Comparison of ENCODE assay signal across 1 cellular context in the genomic region with DNA sequence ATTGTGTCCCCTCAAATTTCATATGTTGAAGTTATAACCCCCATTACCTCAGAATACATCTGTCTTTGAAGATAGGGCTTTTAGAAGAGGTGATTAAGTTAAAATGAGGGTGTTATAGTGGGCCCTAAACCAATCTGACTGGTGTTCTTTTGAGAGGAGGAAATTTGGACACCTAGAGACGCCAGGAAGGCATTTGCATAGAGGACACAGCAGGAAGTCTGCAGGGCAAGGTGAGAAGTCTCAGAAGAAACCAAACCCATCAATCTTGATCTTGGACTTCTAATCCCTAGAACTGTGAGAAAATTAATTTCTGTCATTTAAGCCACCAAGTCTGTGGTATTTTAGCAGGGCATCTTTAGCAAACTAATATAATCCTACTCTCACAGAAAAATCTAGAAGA.
TF ChIP-seq lines count a peak whose summit lies in the region.

No MANE protein-coding gene starts in this region.

TF ChIP-seq in SK-N-SH treated with all-trans-retinoic acid at 6 μM for 48 hours, 23 proteins besides CTCF, POLR2A, EP300 and RAD21 (continued from another document):
- TF ChIP-seq, protein P1, sequence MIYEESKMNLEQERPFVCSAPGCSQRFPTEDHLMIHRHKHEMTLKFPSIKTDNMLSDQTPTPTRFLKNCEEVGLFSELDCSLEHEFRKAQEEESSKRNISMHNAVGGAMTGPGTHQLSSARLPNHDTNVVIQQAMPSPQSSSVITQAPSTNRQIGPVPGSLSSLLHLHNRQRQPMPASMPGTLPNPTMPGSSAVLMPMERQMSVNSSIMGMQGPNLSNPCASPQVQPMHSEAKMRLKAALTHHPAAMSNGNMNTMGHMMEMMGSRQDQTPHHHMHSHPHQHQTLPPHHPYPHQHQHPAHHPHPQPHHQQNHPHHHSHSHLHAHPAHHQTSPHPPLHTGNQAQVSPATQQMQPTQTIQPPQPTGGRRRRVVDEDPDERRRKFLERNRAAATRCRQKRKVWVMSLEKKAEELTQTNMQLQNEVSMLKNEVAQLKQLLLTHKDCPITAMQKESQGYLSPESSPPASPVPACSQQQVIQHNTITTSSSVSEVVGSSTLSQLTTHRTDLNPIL (CRISPR knock-in tag; IDR thresholded peaks at IDR 0.05; ENCODE audit: low read depth), result no peak
- TF ChIP-seq, protein P2, sequence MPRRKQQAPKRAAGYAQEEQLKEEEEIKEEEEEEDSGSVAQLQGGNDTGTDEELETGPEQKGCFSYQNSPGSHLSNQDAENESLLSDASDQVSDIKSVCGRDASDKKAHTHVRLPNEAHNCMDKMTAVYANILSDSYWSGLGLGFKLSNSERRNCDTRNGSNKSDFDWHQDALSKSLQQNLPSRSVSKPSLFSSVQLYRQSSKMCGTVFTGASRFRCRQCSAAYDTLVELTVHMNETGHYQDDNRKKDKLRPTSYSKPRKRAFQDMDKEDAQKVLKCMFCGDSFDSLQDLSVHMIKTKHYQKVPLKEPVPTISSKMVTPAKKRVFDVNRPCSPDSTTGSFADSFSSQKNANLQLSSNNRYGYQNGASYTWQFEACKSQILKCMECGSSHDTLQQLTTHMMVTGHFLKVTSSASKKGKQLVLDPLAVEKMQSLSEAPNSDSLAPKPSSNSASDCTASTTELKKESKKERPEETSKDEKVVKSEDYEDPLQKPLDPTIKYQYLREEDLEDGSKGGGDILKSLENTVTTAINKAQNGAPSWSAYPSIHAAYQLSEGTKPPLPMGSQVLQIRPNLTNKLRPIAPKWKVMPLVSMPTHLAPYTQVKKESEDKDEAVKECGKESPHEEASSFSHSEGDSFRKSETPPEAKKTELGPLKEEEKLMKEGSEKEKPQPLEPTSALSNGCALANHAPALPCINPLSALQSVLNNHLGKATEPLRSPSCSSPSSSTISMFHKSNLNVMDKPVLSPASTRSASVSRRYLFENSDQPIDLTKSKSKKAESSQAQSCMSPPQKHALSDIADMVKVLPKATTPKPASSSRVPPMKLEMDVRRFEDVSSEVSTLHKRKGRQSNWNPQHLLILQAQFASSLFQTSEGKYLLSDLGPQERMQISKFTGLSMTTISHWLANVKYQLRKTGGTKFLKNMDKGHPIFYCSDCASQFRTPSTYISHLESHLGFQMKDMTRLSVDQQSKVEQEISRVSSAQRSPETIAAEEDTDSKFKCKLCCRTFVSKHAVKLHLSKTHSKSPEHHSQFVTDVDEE (CRISPR knock-in tag; IDR thresholded peaks at IDR 0.05), result no peak
- no peak for TF ChIP-seq ESRRG (CRISPR knock-in tag; IDR thresholded peaks at IDR 0.05)
- TF ChIP-seq, protein P3, sequence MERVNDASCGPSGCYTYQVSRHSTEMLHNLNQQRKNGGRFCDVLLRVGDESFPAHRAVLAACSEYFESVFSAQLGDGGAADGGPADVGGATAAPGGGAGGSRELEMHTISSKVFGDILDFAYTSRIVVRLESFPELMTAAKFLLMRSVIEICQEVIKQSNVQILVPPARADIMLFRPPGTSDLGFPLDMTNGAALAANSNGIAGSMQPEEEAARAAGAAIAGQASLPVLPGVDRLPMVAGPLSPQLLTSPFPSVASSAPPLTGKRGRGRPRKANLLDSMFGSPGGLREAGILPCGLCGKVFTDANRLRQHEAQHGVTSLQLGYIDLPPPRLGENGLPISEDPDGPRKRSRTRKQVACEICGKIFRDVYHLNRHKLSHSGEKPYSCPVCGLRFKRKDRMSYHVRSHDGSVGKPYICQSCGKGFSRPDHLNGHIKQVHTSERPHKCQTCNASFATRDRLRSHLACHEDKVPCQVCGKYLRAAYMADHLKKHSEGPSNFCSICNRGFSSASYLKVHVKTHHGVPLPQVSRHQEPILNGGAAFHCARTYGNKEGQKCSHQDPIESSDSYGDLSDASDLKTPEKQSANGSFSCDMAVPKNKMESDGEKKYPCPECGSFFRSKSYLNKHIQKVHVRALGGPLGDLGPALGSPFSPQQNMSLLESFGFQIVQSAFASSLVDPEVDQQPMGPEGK (CRISPR knock-in tag; IDR thresholded peaks at IDR 0.05; ENCODE audit: borderline replicate concordance), result no peak
- no peak for TF ChIP-seq ZNF8 (CRISPR knock-in tag; IDR thresholded peaks at IDR 0.05)
- TF ChIP-seq, protein P4, sequence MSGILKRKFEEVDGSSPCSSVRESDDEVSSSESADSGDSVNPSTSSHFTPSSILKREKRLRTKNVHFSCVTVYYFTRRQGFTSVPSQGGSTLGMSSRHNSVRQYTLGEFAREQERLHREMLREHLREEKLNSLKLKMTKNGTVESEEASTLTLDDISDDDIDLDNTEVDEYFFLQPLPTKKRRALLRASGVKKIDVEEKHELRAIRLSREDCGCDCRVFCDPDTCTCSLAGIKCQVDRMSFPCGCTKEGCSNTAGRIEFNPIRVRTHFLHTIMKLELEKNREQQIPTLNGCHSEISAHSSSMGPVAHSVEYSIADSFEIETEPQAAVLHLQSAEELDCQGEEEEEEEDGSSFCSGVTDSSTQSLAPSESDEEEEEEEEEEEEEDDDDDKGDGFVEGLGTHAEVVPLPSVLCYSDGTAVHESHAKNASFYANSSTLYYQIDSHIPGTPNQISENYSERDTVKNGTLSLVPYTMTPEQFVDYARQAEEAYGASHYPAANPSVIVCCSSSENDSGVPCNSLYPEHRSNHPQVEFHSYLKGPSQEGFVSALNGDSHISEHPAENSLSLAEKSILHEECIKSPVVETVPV (CRISPR knock-in tag; IDR thresholded peaks at IDR 0.05), result no peak
- TF ChIP-seq ARNTL (CRISPR knock-in tag; IDR thresholded peaks at IDR 0.05; ENCODE audit: borderline replicate concordance, low read depth), result no peak
- TF ChIP-seq ZFP30 (CRISPR knock-in tag; IDR thresholded peaks at IDR 0.05), result no peak
- TF ChIP-seq ZC3H10 (CRISPR knock-in tag; IDR thresholded peaks at IDR 0.05), result no peak
- TF ChIP-seq CSDC2 (CRISPR knock-in tag; IDR thresholded peaks at IDR 0.05), result no peak
TF ChIP-seq in SK-N-SH treated with all-trans-retinoic acid at 6 μM for 48 hours: peak in this region for 0.
